8 cellular contexts compared by ENCODE assay signal in the genomic region with DNA sequence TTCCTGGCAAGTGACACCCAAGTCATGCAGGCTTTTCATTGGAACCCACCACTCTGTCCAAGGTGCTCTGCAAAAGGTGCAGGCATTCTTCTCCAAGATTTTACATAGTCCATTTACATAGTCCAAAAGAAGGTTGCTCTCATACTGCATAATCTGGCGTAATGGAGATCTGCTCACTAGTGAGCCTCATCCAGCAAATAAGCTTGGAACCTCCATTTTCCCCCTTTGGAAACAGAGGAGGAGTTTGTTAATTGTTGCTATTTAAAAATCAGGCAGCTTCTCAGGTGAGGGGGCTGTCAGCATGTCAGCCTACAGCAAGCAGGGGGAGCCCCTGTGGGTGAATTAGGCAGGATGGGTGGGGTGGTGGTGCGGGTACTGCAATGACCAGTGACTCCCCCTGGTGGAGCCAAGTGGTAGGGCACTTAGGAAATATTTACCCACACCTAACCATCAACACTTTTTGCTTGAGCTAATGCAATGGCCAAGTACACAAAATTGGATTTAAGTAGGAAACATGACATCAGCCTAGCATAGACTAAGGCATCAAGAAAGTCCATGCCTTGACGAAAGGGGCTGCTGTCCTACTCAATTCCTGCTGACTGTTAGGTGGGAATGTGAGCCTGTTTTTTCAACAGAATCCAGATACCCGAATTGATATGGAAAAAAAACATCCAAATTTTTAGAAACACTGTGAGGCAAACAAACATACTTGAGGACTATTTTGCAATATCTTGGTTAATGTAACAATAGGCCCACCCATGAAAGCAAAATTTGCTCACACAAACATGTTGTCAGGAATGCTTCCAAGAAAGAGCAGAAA.
DNase-seq lines count a peak whose midpoint lies in the region; ATAC-seq and TF ChIP-seq lines count a peak whose summit lies in the region.

No MANE protein-coding gene starts in this region.

- no peaks in the 10 kb centered on the region for H3K27me3 Mint-ChIP-seq in endodermal cell (ENCODE audit: insufficient read depth)

- intact Hi-C loops in mucosa of descending colon (cut with DNase I, micrococcal nuclease) = no loop called here

- H3K36me3 ChIP-seq in endodermal cell (ENCODE audit: control insufficient read depth, insufficient read depth, low read length) = peaks cover 24% of the 10 kb centered on the region
- no peaks in the 10 kb centered on the region for H3K36me3 ChIP-seq in mucosa of descending colon (ENCODE audit: low read depth)

- H3K9me3 ChIP-seq in endodermal cell (ENCODE audit: control insufficient read depth, low read length) = peaks cover 14% of the 10 kb centered on the region
- peaks cover 2% of the 10 kb centered on the region for H3K9me3 ChIP-seq in mucosa of descending colon

- no peaks in the 10 kb centered on the region for H3K27me3 ChIP-seq in endodermal cell (ENCODE audit: control insufficient read depth, insufficient read depth, low read length, poor library complexity, severe bottlenecking)

- peak; percentile 92 for TF ChIP-seq CTCF in GM10266 (IDR thresholded peaks at IDR 0.05; ENCODE audit: control insufficient read depth, insufficient read depth, low read depth, missing control alignments)
- TF ChIP-seq CTCF in endodermal cell (conservative IDR thresholded peaks at IDR 0.05) = peak; percentile 95
- TF ChIP-seq CTCF in mucosa of descending colon (IDR thresholded peaks at IDR 0.05) = peak; percentile 86

- no peaks in the 10 kb centered on the region for H3K4me1 ChIP-seq in endodermal cell (ENCODE audit: control insufficient read depth, insufficient read depth, low read length)
- peaks cover 11% of the 10 kb centered on the region for H3K4me1 ChIP-seq in mucosa of descending colon (ENCODE audit: low read depth)

- DNase-seq in GM10266 (ENCODE audit: extremely low spot score) = peak; percentile 83
- DNase-seq in NCI-H82 (lab: John Stamatoyannopoulos, UW) = peak; percentile 86
- peak; percentile 57 to 66 for DNase-seq in activated CD8-positive, alpha-beta memory T cell treated with anti-CD3 and anti-CD28 coated beads for 4 hours (ENCODE audit: low read depth in 2 of 2)
- peak; percentile 92 for DNase-seq in endodermal cell
- DNase-seq in mucosa of descending colon = peak in 2 of 3 donors; percentile 45 to 83
- DNase-seq in stimulated activated CD8-positive, alpha-beta memory T cell treated with anti-CD3 and anti-CD28 coated beads, Interleukin-7, amount 100 ng/mL, for 1 hour (ENCODE audit: low read depth in 2 of 2) = peak; percentile 37 to 51
- DNase-seq in cerebellum (ENCODE audit: low spot score) = no peak

- no peak overlapping the region for H3K27ac Mint-ChIP-seq in endodermal cell

- H3K9ac ChIP-seq in endodermal cell (ENCODE audit: extremely low read depth, low read length, poor library complexity, severe bottlenecking) = no peak overlapping the region

- WGBS in endodermal cell (ENCODE audit: insufficient coverage in 1 of 2, insufficient read length in 1 of 2), 2 experiments = 46 to 72% methylated on average over 2 to 3 of the region's 4 CpGs

- no peak overlapping the region for H3K4me3 Mint-ChIP-seq in endodermal cell

- no peak overlapping the region for H3K27ac ChIP-seq in endodermal cell (ENCODE audit: low read depth, low read length)

- H3K9me3 Mint-ChIP-seq in endodermal cell = peaks cover 4% of the 10 kb centered on the region

- peaks cover 24% of the 10 kb centered on the region for H3K36me3 Mint-ChIP-seq in endodermal cell (ENCODE audit: low read depth)

- H3K4me3 ChIP-seq in endodermal cell (ENCODE audit: low read length) (no peak overlapping the region), mucosa of descending colon (no peak overlapping the region)

- peak; percentile 63 for ATAC-seq in HG02973 (IDR thresholded peaks at IDR 0.05; ENCODE audit: unreplicated experiment)
- ATAC-seq in mucosa of descending colon = peak; percentile 89

- peaks cover 9% of the 10 kb centered on the region for H3K4me1 Mint-ChIP-seq in endodermal cell
